Comparison of ENCODE assay signal across 16 cellular contexts in genomic region chr14:45254771-45255170, GRCh38. TPM values are rescaled to one million over a fixed set of nuclear protein-coding genes. Genes with fewer than 3 reads are reported as not detected.
A peak's percentile ranks its signal among the peaks of the same experiment; 100 is the strongest.
DNase-seq lines count a peak whose midpoint lies in the region; ATAC-seq and TF ChIP-seq lines count a peak whose summit lies in the region.
"Had no signal": no experiment of that assay in that cellular context is flagged by ENCODE, and none has a peak within 500 bp of the region (broad histone marks: within the 10 kb centered on the region; RNA-seq: fewer than 3 reads in every experiment).

No MANE protein-coding gene starts in this region.

- no peak overlapping the region for H2AFZ ChIP-seq in mammary epithelial cell (ENCODE audit: low read depth, low read length)

- peaks cover 26% of the 10 kb centered on the region for H3K9me3 ChIP-seq in CD4-positive, alpha-beta T cell (ENCODE audit: control insufficient read depth, low read length)
- H3K9me3 ChIP-seq in mammary epithelial cell (replicated peaks; ENCODE audit: insufficient read depth, low read length), result no peaks in the 10 kb centered on the region

- H3K4me1 Mint-ChIP-seq in CD4-positive, alpha-beta T cell (ENCODE audit: low read depth), result peaks cover 28% of the 10 kb centered on the region
- H3K4me1 Mint-ChIP-seq in osteocyte (ENCODE audit: unreplicated experiment), result peaks cover 25% of the 10 kb centered on the region
- peaks cover 21% of the 10 kb centered on the region for H3K4me1 Mint-ChIP-seq in activated CD8-positive, alpha-beta memory T cell treated with anti-CD3 and anti-CD28 coated beads, Interleukin-2, amount 10 ng/mL, durations not matched to agents 7 days and 5 days

- H3K79me2 ChIP-seq in mammary epithelial cell (ENCODE audit: insufficient read depth, low read length), result peaks cover 32% of the 10 kb centered on the region

- DNase-seq in CD4-positive, alpha-beta T cell, result no peak
- peak; percentile 68 for DNase-seq in NOMO-1 treated with DMSO at 0.1 percent for 48 hours (lab: John Stamatoyannopoulos, UW; ENCODE audit: unreplicated experiment)
- no peak for DNase-seq in mammary epithelial cell
- no peak for DNase-seq in osteocyte (ENCODE audit: extremely low spot score, unreplicated experiment)
- no peak for DNase-seq in activated CD8-positive, alpha-beta memory T cell treated with anti-CD3 and anti-CD28 coated beads, Interleukin-2, amount 10 ng/mL, durations not matched to agents 7 days and 5 days
- DNase-seq in DMS79 treated with DMSO at 0.1 percent for 48 hours (lab: John Stamatoyannopoulos, UW), result no peak
- no peak for DNase-seq in germinal center (ENCODE audit: low spot score)
- DNase-seq: GDM1, hypothalamus, NCI-H1092 treated with DMSO at 0.1 percent for 48 hours, NCI-H526 treated with DMSO at 0.1 percent for 48 hours, nucleus accumbens, right cardiac atrium, RPMI8226, T-helper 1 cell had no signal

- peaks cover 16% of the 10 kb centered on the region for H3K9me3 Mint-ChIP-seq in CD4-positive, alpha-beta T cell
- peaks cover 27% of the 10 kb centered on the region for H3K9me3 Mint-ChIP-seq in osteocyte (ENCODE audit: unreplicated experiment)
- peaks cover 15% of the 10 kb centered on the region for H3K9me3 Mint-ChIP-seq in activated CD8-positive, alpha-beta memory T cell treated with anti-CD3 and anti-CD28 coated beads, Interleukin-2, amount 10 ng/mL, durations not matched to agents 7 days and 5 days (ENCODE audit: low read depth)

- no peaks in the 10 kb centered on the region for H4K20me1 ChIP-seq in mammary epithelial cell (ENCODE audit: insufficient read depth, low read length)

- H3K4me3 Mint-ChIP-seq in CD4-positive, alpha-beta T cell, result peak overlapping the region; percentile 26
- no peak overlapping the region for H3K4me3 Mint-ChIP-seq in osteocyte (ENCODE audit: unreplicated experiment)
- no peak overlapping the region for H3K4me3 Mint-ChIP-seq in activated CD8-positive, alpha-beta memory T cell treated with anti-CD3 and anti-CD28 coated beads, Interleukin-2, amount 10 ng/mL, durations not matched to agents 7 days and 5 days

- intact Hi-C loops in CD4-positive, alpha-beta T cell (cut with DNase I, micrococcal nuclease), result loop anchor here (2.0 to 5.0 kb wide), 3 partner anchors 122 to 358 kb away; partner anchors contain the start of gene PRPF39 (in 2 of the 2)
- intact Hi-C loops in mammary epithelial cell (cut with micrococcal nuclease), result loop anchor here (5.0 kb wide), 2 partner anchors 167 to 342 kb away; no protein-coding TSS in a partner anchor

- in situ Hi-C loops in mammary epithelial cell (cut with MboI; ENCODE audit: low sequenced_read_pairs in 2 of 2), result loop anchor here in 1 of 2 donors (10.0 to 25.0 kb wide), 2 partner anchors 117 to 350 kb away; partner anchors contain the start of genes FANCM and FKBP3

- BruUV-seq in mammary epithelial cell (replicated peaks; lab: Mats Ljungman, UMichigan), result no TSS peak

- no peaks in the 10 kb centered on the region for H3K36me3 ChIP-seq in mammary epithelial cell (ENCODE audit: insufficient read depth, low read length)

- 89% methylated on average over 4 of the region's 4 CpGs for WGBS in mammary epithelial cell (ENCODE audit: low coverage, missing lambda C conversion rate)

- H3K36me3 Mint-ChIP-seq in CD4-positive, alpha-beta T cell (ENCODE audit: low read depth), result peaks cover 22% of the 10 kb centered on the region
- peaks cover 2% of the 10 kb centered on the region for H3K36me3 Mint-ChIP-seq in osteocyte (ENCODE audit: unreplicated experiment)
- peaks cover 34% of the 10 kb centered on the region for H3K36me3 Mint-ChIP-seq in activated CD8-positive, alpha-beta memory T cell treated with anti-CD3 and anti-CD28 coated beads, Interleukin-2, amount 10 ng/mL, durations not matched to agents 7 days and 5 days

- no peak overlapping the region for H3K4me3 ChIP-seq in mammary epithelial cell (replicated peaks in 1 of 3; ENCODE audit: insufficient read depth in 1 of 3, low read depth in 2 of 3, low read length in 3 of 3)

- no peaks in the 10 kb centered on the region for H3K27me3 Mint-ChIP-seq in CD4-positive, alpha-beta T cell
- H3K27me3 Mint-ChIP-seq in osteocyte (ENCODE audit: unreplicated experiment), result peaks cover 7% of the 10 kb centered on the region
- H3K27me3 Mint-ChIP-seq in activated CD8-positive, alpha-beta memory T cell treated with anti-CD3 and anti-CD28 coated beads, Interleukin-2, amount 10 ng/mL, durations not matched to agents 7 days and 5 days, result no peaks in the 10 kb centered on the region

- no peak for ATAC-seq in CD4-positive, alpha-beta T cell (ENCODE audit: poor library complexity)
- no peak for ATAC-seq in activated CD8-positive, alpha-beta memory T cell treated with anti-CD3 and anti-CD28 coated beads, Interleukin-2, amount 10 ng/mL, durations not matched to agents 7 days and 5 days

- peak overlapping the region; percentile 79 for H3K4me2 ChIP-seq in mammary epithelial cell (ENCODE audit: insufficient read depth, low read depth, low read length)

- CTCF ChIA-PET in CD4-positive, alpha-beta T cell (lab: Charles Lee), result interaction anchor here (0.9 to 1.8 kb wide), 2 partner anchors 9 to 14 kb away, joined by 3 to 15 read pairs; no protein-coding TSS in a partner anchor
- CTCF ChIA-PET in mammary epithelial cell (lab: Charles Lee; ENCODE audit: low non-redundant PET), result no interaction called here
- CTCF ChIA-PET in activated CD8-positive, alpha-beta memory T cell treated with anti-CD3 and anti-CD28 coated beads, Interleukin-2, amount 10 ng/mL, durations not matched to agents 7 days and 5 days (lab: Charles Lee), result interaction anchor here (3.2 kb wide), 1 partner anchor 292 kb away, joined by 11 read pairs; the partner anchor contains the start of genes KLHL28 and TOGARAM1

- no peak overlapping the region for H3K9ac ChIP-seq in mammary epithelial cell (ENCODE audit: insufficient read depth, low read length)

- H3K27me3 ChIP-seq in CD4-positive, alpha-beta T cell (ENCODE audit: control insufficient read depth, insufficient read depth, low read length), result no peaks in the 10 kb centered on the region
- no peaks in the 10 kb centered on the region for H3K27me3 ChIP-seq in mammary epithelial cell (ENCODE audit: insufficient read depth, low read length)

- H3K27ac ChIP-seq in 22Rv1, result peak overlapping the region; percentile 97
- no peak overlapping the region for H3K27ac ChIP-seq in CD4-positive, alpha-beta T cell (ENCODE audit: low read depth, low read length)
- no peak overlapping the region for H3K27ac ChIP-seq in mammary epithelial cell (ENCODE audit: insufficient read depth, low read depth, low read length)

- peaks cover 18% of the 10 kb centered on the region for H3K4me1 ChIP-seq in mammary epithelial cell (ENCODE audit: insufficient read depth, low read length)

- TF ChIP-seq CTCF in 22Rv1 (IDR thresholded peaks at IDR 0.05) (no peak), mammary epithelial cell (conservative IDR thresholded peaks at IDR 0.05 in 1 of 2, IDR thresholded peaks at IDR 0.05 in 1 of 2; ENCODE audit: extremely low read depth in 1 of 2, insufficient read depth in 1 of 2, low read depth in 1 of 2, low read length in 2 of 2) (no peak), osteocyte (IDR thresholded peaks at IDR 0.05) (no peak)
- TF ChIP-seq CTCF in CD4-positive, alpha-beta T cell (IDR thresholded peaks at IDR 0.05), result no peak

- dilution Hi-C loops in mammary epithelial cell (cut with HindIII; ENCODE audit: low sequenced_read_pairs), result no loop called here

- POLR2A ChIA-PET in CD4-positive, alpha-beta T cell (lab: Charles Lee), result no interaction called here

- H3K27ac Mint-ChIP-seq in CD4-positive, alpha-beta T cell, result peak overlapping the region; percentile 95
- no peak overlapping the region for H3K27ac Mint-ChIP-seq in osteocyte (ENCODE audit: unreplicated experiment)
- H3K27ac Mint-ChIP-seq in activated CD8-positive, alpha-beta memory T cell treated with anti-CD3 and anti-CD28 coated beads, Interleukin-2, amount 10 ng/mL, durations not matched to agents 7 days and 5 days, result no peak overlapping the region

RNA-seq across cellular contexts. Expression of gene MIS18BP1, which starts 1.8 kb away (rescaled TPM):
- total RNA-seq in CD4-positive, alpha-beta T cell, result 10 to 100 TPM; 20.1 to 20.3 TPM
- total RNA-seq in mammary epithelial cell, result 10 to 100 TPM; 22.5 to 25.8 TPM
- 11.4 TPM for polyA plus RNA-seq in mammary epithelial cell
- 9.2 TPM for polyA minus RNA-seq in mammary epithelial cell
- total RNA-seq in osteocyte, result 14.2 and 14.3 TPM in 2 replicates
- total RNA-seq in activated CD8-positive, alpha-beta memory T cell treated with anti-CD3 and anti-CD28 coated beads, Interleukin-2, amount 10 ng/mL, durations not matched to agents 7 days and 5 days, result 10 to 100 TPM; 59.8 to 70.8 TPM
